ENCODE assay signal across 16 cellular contexts in genomic region chr11:70247710-70248072, GRCh38. TPM values are rescaled to one million over a fixed set of nuclear protein-coding genes. Genes with fewer than 3 reads are reported as not detected.
A peak's percentile ranks its signal among the peaks of the same experiment; 100 is the strongest.
DNase-seq lines count a peak whose midpoint lies in the region; ATAC-seq and FAIRE-seq lines count a peak whose summit lies in the region.
"Had no signal": no experiment of that assay in that cellular context is flagged by ENCODE, and none has a peak within 500 bp of the region (broad histone marks: within the 10 kb centered on the region; RNA-seq: fewer than 3 reads in every experiment).

No MANE protein-coding gene starts in this region.

- H3K9me3 Mint-ChIP-seq in activated naive CD4-positive, alpha-beta T cell treated with anti-CD3 and anti-CD28 coated beads, Interleukin-2, amount 50 U/mL, for 24 hours = no peaks in the 10 kb centered on the region
- H3K9me3 Mint-ChIP-seq in stimulated activated effector memory CD8-positive, alpha-beta T cell treated with anti-CD3 and anti-CD28 coated beads, Interleukin-12 subunit alpha, Interleukin-12 subunit beta, amount 100 ng/mL, for 72 hours = peaks cover 3% of the 10 kb centered on the region
- H3K9me3 Mint-ChIP-seq: mesothelial cell of epicardium had no signal

- intact Hi-C loops in left cardiac atrium (cut with DNase I) = no loop called here

- DNase-seq in activated naive CD4-positive, alpha-beta T cell treated with anti-CD3 and anti-CD28 coated beads, Interleukin-2, amount 50 U/mL, for 16 hours = no peak
- DNase-seq in RCC 7860 (ENCODE audit: low spot score) (peak; percentile 49), left cardiac atrium (no peak), GM19238 (ENCODE audit: insufficient read length, low spot score) (no peak), foreskin melanocyte (no peak), T-helper 1 cell (no peak)
- no peak for DNase-seq in stimulated activated effector memory CD8-positive, alpha-beta T cell treated with anti-CD3 and anti-CD28 coated beads, Interleukin-12 subunit alpha, Interleukin-12 subunit beta, amount 100 ng/mL, for 72 hours (ENCODE audit: low spot score in 2 of 2)
- DNase-seq: activated CD4-positive, alpha-beta memory T cell treated with anti-CD3 and anti-CD28 coated beads, Interleukin-2, amount 10 ng/mL, durations not matched to agents 7 days and 5 days; activated T-cell treated with anti-CD3 and anti-CD28 coated beads, Interleukin-2, amount 50 U/mL, for 48 hours; DND-41; NCI-H1092 treated with DMSO at 0.1 percent for 48 hours; stimulated activated naive CD8-positive, alpha-beta T cell treated with anti-CD3 and anti-CD28 coated beads, Interleukin-15, Interleukin-2, amounts not matched to agents 100 U/mL and 50 U/mL, for 24 hours; uterus; WERI-Rb-1 had no signal

- H3K4me3 Mint-ChIP-seq in activated naive CD4-positive, alpha-beta T cell treated with anti-CD3 and anti-CD28 coated beads, Interleukin-2, amount 50 U/mL, for 24 hours = no peak overlapping the region
- no peak overlapping the region for H3K4me3 Mint-ChIP-seq in stimulated activated effector memory CD8-positive, alpha-beta T cell treated with anti-CD3 and anti-CD28 coated beads, Interleukin-12 subunit alpha, Interleukin-12 subunit beta, amount 100 ng/mL, for 72 hours
- H3K4me3 Mint-ChIP-seq: activated CD4-positive, alpha-beta memory T cell treated with anti-CD3 and anti-CD28 coated beads, Interleukin-2, amount 10 ng/mL, durations not matched to agents 7 days and 5 days; mesothelial cell of epicardium had no signal

- H3K36me3 Mint-ChIP-seq in activated naive CD4-positive, alpha-beta T cell treated with anti-CD3 and anti-CD28 coated beads, Interleukin-2, amount 50 U/mL, for 24 hours = no peaks in the 10 kb centered on the region
- H3K36me3 Mint-ChIP-seq in stimulated activated effector memory CD8-positive, alpha-beta T cell treated with anti-CD3 and anti-CD28 coated beads, Interleukin-12 subunit alpha, Interleukin-12 subunit beta, amount 100 ng/mL, for 72 hours = no peaks in the 10 kb centered on the region
- H3K36me3 Mint-ChIP-seq: mesothelial cell of epicardium had no signal

- peaks cover 3% of the 10 kb centered on the region for H3K27me3 Mint-ChIP-seq in activated naive CD4-positive, alpha-beta T cell treated with anti-CD3 and anti-CD28 coated beads, Interleukin-2, amount 50 U/mL, for 24 hours

- no peak for FAIRE-seq in RCC 7860 (lab: Jason Lieb, UNC)

- ATAC-seq in left cardiac atrium = peak; percentile 58 to 79
- ATAC-seq in stimulated activated effector memory CD8-positive, alpha-beta T cell treated with anti-CD3 and anti-CD28 coated beads, Interleukin-12 subunit alpha, Interleukin-12 subunit beta, amount 100 ng/mL, for 72 hours = no peak
- ATAC-seq: stimulated activated naive CD8-positive, alpha-beta T cell treated with anti-CD3 and anti-CD28 coated beads, Interleukin-15, Interleukin-2, amounts not matched to agents 100 U/mL and 50 U/mL, for 24 hours had no signal

- no peaks in the 10 kb centered on the region for H3K4me1 Mint-ChIP-seq in activated naive CD4-positive, alpha-beta T cell treated with anti-CD3 and anti-CD28 coated beads, Interleukin-2, amount 50 U/mL, for 24 hours
- peaks cover 13% of the 10 kb centered on the region for H3K4me1 Mint-ChIP-seq in stimulated activated effector memory CD8-positive, alpha-beta T cell treated with anti-CD3 and anti-CD28 coated beads, Interleukin-12 subunit alpha, Interleukin-12 subunit beta, amount 100 ng/mL, for 72 hours
- H3K4me1 Mint-ChIP-seq: activated CD4-positive, alpha-beta memory T cell treated with anti-CD3 and anti-CD28 coated beads, Interleukin-2, amount 10 ng/mL, durations not matched to agents 7 days and 5 days; mesothelial cell of epicardium had no signal

- peak overlapping the region; percentile 35 for H3K27ac Mint-ChIP-seq in activated naive CD4-positive, alpha-beta T cell treated with anti-CD3 and anti-CD28 coated beads, Interleukin-2, amount 50 U/mL, for 24 hours
- peak overlapping the region; percentile 52 for H3K27ac Mint-ChIP-seq in stimulated activated effector memory CD8-positive, alpha-beta T cell treated with anti-CD3 and anti-CD28 coated beads, Interleukin-12 subunit alpha, Interleukin-12 subunit beta, amount 100 ng/mL, for 72 hours
- H3K27ac Mint-ChIP-seq: activated CD4-positive, alpha-beta memory T cell treated with anti-CD3 and anti-CD28 coated beads, Interleukin-2, amount 10 ng/mL, durations not matched to agents 7 days and 5 days; mesothelial cell of epicardium had no signal

RNA-seq across cellular contexts. Expression of gene PPFIA1, which starts 22.8 kb away (rescaled TPM):
- total RNA-seq in left cardiac atrium = 10 to 100 TPM; 32.0 to 39.8 TPM

RNA-seq across cellular contexts. Expression of gene FADD, which starts 44.6 kb away (rescaled TPM):
- total RNA-seq in left cardiac atrium = 10 to 100 TPM; 11.1 to 11.3 TPM
